In the genomic region with DNA sequence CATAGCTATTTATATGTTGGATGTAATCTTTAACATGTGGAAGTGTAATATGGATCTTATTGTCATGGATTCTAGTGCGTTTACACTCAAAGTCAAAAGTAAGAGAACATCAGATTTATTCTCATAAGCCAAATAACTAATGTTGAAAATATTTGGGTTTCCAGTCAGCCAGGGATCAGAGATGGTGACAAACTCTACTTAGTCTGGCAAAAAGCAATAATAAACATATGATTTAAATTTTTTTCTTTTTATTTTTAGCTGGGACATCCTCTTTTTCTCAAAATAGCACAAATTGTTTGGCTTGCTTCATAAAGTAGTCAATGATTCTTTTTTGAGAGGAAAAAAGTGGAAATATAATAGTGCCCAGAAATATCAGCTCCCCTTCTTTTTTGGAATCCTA, we compare ENCODE assay signal across 20 cellular contexts.
A peak's percentile ranks its signal among the peaks of the same experiment; 100 is the strongest.
DNase-seq lines count a peak whose midpoint lies in the region; ATAC-seq and TF ChIP-seq lines count a peak whose summit lies in the region.
"Had no signal": no experiment of that assay in that cellular context is flagged by ENCODE, and none has a peak within 500 bp of the region (broad histone marks: within the 10 kb centered on the region; RNA-seq: fewer than 3 reads in every experiment).

No MANE protein-coding gene starts in this region.

- ATAC-seq in aorta (ENCODE audit: low FRiP score) (peak; percentile 40), GM21390 (IDR thresholded peaks at IDR 0.05; ENCODE audit: unreplicated experiment) (no peak)
- no peak for ATAC-seq in stimulated activated effector memory CD8-positive, alpha-beta T cell treated with anti-CD3 and anti-CD28 coated beads, Interleukin-12 subunit alpha, Interleukin-12 subunit beta, amount 100 ng/mL, for 72 hours

- TF ChIP-seq CTCF in BJ (IDR thresholded peaks at IDR 0.05; ENCODE audit: insufficient read depth, low read depth, low read length) (no peak), chondrocyte (IDR thresholded peaks at IDR 0.05) (no peak)

- no peaks in the 10 kb centered on the region for H3K9me3 Mint-ChIP-seq in chondrocyte (ENCODE audit: low read depth)
- peaks cover 3% of the 10 kb centered on the region for H3K9me3 Mint-ChIP-seq in stimulated activated effector memory CD8-positive, alpha-beta T cell treated with anti-CD3 and anti-CD28 coated beads, Interleukin-12 subunit alpha, Interleukin-12 subunit beta, amount 100 ng/mL, for 72 hours

- POLR2A ChIA-PET in BJ (lab: Charles Lee), result no interaction called here

- CTCF ChIA-PET in BJ (lab: Yijun Ruan, JAX), result interaction anchor here (0.6 to 1.1 kb wide), 2 partner anchors 11 to 71 kb away, joined by 3 read pairs; no protein-coding TSS in a partner anchor

- H3K36me3 ChIP-seq in BJ (ENCODE audit: control insufficient read depth, insufficient read depth, low read length) (no peaks in the 10 kb centered on the region), aorta (ENCODE audit: control insufficient read depth in 1 of 2, insufficient read depth in 2 of 2, low read length in 1 of 2) (no peaks in the 10 kb centered on the region)
- H3K36me3 ChIP-seq: MG63 had no signal

- H3K27ac ChIP-seq in aorta (ENCODE audit: low read depth in 1 of 2, low read length in 2 of 2), result peak overlapping the region in 1 of 2 donors; percentile 79

- WGBS in aorta, 2 donors, result 6 to 10% methylated on average over 1 of the region's 1 CpG

- no peak overlapping the region for H3K4me3 ChIP-seq in BJ (ENCODE audit: low read depth, low read length)
- H3K4me3 ChIP-seq in aorta (ENCODE audit: low read length in 2 of 2), result no peak overlapping the region
- H3K4me3 ChIP-seq: MG63 had no signal

- no peaks in the 10 kb centered on the region for H3K9me3 ChIP-seq in aorta (ENCODE audit: control insufficient read depth, low read length)
- H3K9me3 ChIP-seq: MG63 had no signal

- H3K36me3 Mint-ChIP-seq in chondrocyte (ENCODE audit: low read depth), result no peaks in the 10 kb centered on the region
- H3K36me3 Mint-ChIP-seq in stimulated activated effector memory CD8-positive, alpha-beta T cell treated with anti-CD3 and anti-CD28 coated beads, Interleukin-12 subunit alpha, Interleukin-12 subunit beta, amount 100 ng/mL, for 72 hours, result no peaks in the 10 kb centered on the region

- DNase-seq in BJ (ENCODE audit: low read depth) (peak; percentile 28), chondrocyte (ENCODE audit: low spot score) (no peak), hepatic stellate cell (ENCODE audit: low spot score) (peak; percentile 3), aorta (no peak), iPS-NIHi7 (ENCODE audit: extremely low spot score) (no peak)
- DNase-seq in stimulated activated effector memory CD8-positive, alpha-beta T cell treated with anti-CD3 and anti-CD28 coated beads, Interleukin-12 subunit alpha, Interleukin-12 subunit beta, amount 100 ng/mL, for 72 hours (ENCODE audit: low spot score in 2 of 2), result no peak
- DNase-seq: CD4-positive, alpha-beta T cell; DMS153; EL; H7; Kasumi-1; MG63; NCI-H1048; NCI-H1436; NCI-H1930; NCI-H345; NCI-H524 treated with DMSO at 0.1 percent for 48 hours; SHP77 treated with DMSO at 0.1 percent for 48 hours had no signal

- intact Hi-C loops in aorta (cut with DNase I), result loop anchor here in 1 of 2 donors (10.0 kb wide), 1 partner anchor 98 kb away; no protein-coding TSS in a partner anchor

- H3K4me1 Mint-ChIP-seq in chondrocyte (ENCODE audit: low read depth), result peaks cover 47% of the 10 kb centered on the region
- no peaks in the 10 kb centered on the region for H3K4me1 Mint-ChIP-seq in stimulated activated effector memory CD8-positive, alpha-beta T cell treated with anti-CD3 and anti-CD28 coated beads, Interleukin-12 subunit alpha, Interleukin-12 subunit beta, amount 100 ng/mL, for 72 hours

- peaks cover 2 to 9% of the 10 kb centered on the region in 2 donors for H3K4me1 ChIP-seq in aorta (ENCODE audit: control insufficient read depth in 1 of 2, insufficient read depth in 2 of 2, low read length in 2 of 2)

- H3K4me3 Mint-ChIP-seq in chondrocyte (ENCODE audit: unreplicated experiment), result no peak overlapping the region
- no peak overlapping the region for H3K4me3 Mint-ChIP-seq in stimulated activated effector memory CD8-positive, alpha-beta T cell treated with anti-CD3 and anti-CD28 coated beads, Interleukin-12 subunit alpha, Interleukin-12 subunit beta, amount 100 ng/mL, for 72 hours
- H3K4me3 Mint-ChIP-seq: B cell; CD4-positive, alpha-beta T cell had no signal

- H3K27ac Mint-ChIP-seq in chondrocyte (ENCODE audit: unreplicated experiment), result peak overlapping the region; percentile 76
- no peak overlapping the region for H3K27ac Mint-ChIP-seq in stimulated activated effector memory CD8-positive, alpha-beta T cell treated with anti-CD3 and anti-CD28 coated beads, Interleukin-12 subunit alpha, Interleukin-12 subunit beta, amount 100 ng/mL, for 72 hours
- H3K27ac Mint-ChIP-seq: CD4-positive, alpha-beta T cell had no signal

- H3K27me3 Mint-ChIP-seq in chondrocyte (ENCODE audit: low read depth), result no peaks in the 10 kb centered on the region
- H3K27me3 Mint-ChIP-seq: B cell; CD4-positive, alpha-beta T cell had no signal

- H3K27me3 ChIP-seq in BJ (ENCODE audit: control insufficient read depth, insufficient read depth, low read length) (no peaks in the 10 kb centered on the region), aorta (ENCODE audit: control insufficient read depth in 1 of 2, insufficient read depth in 2 of 2, low read length in 1 of 2) (no peaks in the 10 kb centered on the region)
- H3K27me3 ChIP-seq: MG63 had no signal

Comparison
In these comparisons a context has a peak if more than half of its experiments do, and no peak if none do; other contexts are left out.
1. DNase-seq: peak in BJ (single experiment) and hepatic stellate cell (single experiment); none in chondrocyte (single experiment), aorta (0 of 2), iPS-NIHi7 (single experiment) and stimulated activated effector memory CD8-positive, alpha-beta T cell treated with anti-CD3 and anti-CD28 coated beads, Interleukin-12 subunit alpha, Interleukin-12 subunit beta, amount 100 ng/mL, for 72 hours (0 of 2).